Comparison of ENCODE assay signal across 17 cellular contexts in genomic region chrX:9622128-9622527, GRCh38.
DNase-seq lines count a peak whose midpoint lies in the region; ATAC-seq lines count a peak whose summit lies in the region.
"Had no signal": no experiment of that assay in that cellular context is flagged by ENCODE, and none has a peak within 500 bp of the region (broad histone marks: within the 10 kb centered on the region; RNA-seq: fewer than 3 reads in every experiment).

No MANE protein-coding gene starts in this region.

- H3K27me3 Mint-ChIP-seq in activated CD4-positive, alpha-beta T cell treated with anti-CD3 and anti-CD28 coated beads for 36 hours = no peaks in the 10 kb centered on the region
- no peaks in the 10 kb centered on the region for H3K27me3 Mint-ChIP-seq in activated naive CD4-positive, alpha-beta T cell treated with anti-CD3 and anti-CD28 coated beads for 36 hours (ENCODE audit: low read depth)
- no peaks in the 10 kb centered on the region for H3K27me3 Mint-ChIP-seq in activated T-helper 17 cell treated with anti-CD3 and anti-CD28 coated beads, Interleukin-2, amount 50 U/mL, for 72 hours
- H3K27me3 Mint-ChIP-seq: CD4-positive, alpha-beta T cell had no signal

- H3K4me3 Mint-ChIP-seq in activated CD4-positive, alpha-beta T cell treated with anti-CD3 and anti-CD28 coated beads for 36 hours = no peak overlapping the region
- no peak overlapping the region for H3K4me3 Mint-ChIP-seq in activated naive CD4-positive, alpha-beta T cell treated with anti-CD3 and anti-CD28 coated beads for 36 hours
- peak overlapping the region; percentile 22 for H3K4me3 Mint-ChIP-seq in activated T-helper 17 cell treated with anti-CD3 and anti-CD28 coated beads, Interleukin-2, amount 50 U/mL, for 72 hours
- no peak overlapping the region for H3K4me3 Mint-ChIP-seq in stimulated activated effector memory CD8-positive, alpha-beta T cell treated with anti-CD3 and anti-CD28 coated beads, Interleukin-12 subunit alpha, Interleukin-12 subunit beta, amount 100 ng/mL, for 72 hours
- H3K4me3 Mint-ChIP-seq: CD4-positive, alpha-beta T cell; H9 had no signal

- H3K36me3 Mint-ChIP-seq in activated CD4-positive, alpha-beta T cell treated with anti-CD3 and anti-CD28 coated beads for 36 hours (ENCODE audit: low read depth) = peaks cover 5% of the 10 kb centered on the region
- peaks cover 9% of the 10 kb centered on the region for H3K36me3 Mint-ChIP-seq in activated naive CD4-positive, alpha-beta T cell treated with anti-CD3 and anti-CD28 coated beads for 36 hours (ENCODE audit: low read depth)
- peaks cover 6% of the 10 kb centered on the region for H3K36me3 Mint-ChIP-seq in activated T-helper 17 cell treated with anti-CD3 and anti-CD28 coated beads, Interleukin-2, amount 50 U/mL, for 72 hours (ENCODE audit: low read depth)
- peaks cover 5% of the 10 kb centered on the region for H3K36me3 Mint-ChIP-seq in stimulated activated effector memory CD8-positive, alpha-beta T cell treated with anti-CD3 and anti-CD28 coated beads, Interleukin-12 subunit alpha, Interleukin-12 subunit beta, amount 100 ng/mL, for 72 hours

- peak; percentile 69 for ATAC-seq in activated CD4-positive, alpha-beta T cell treated with anti-CD3 and anti-CD28 coated beads for 36 hours
- ATAC-seq in activated T-helper 17 cell treated with anti-CD3 and anti-CD28 coated beads, Interleukin-2, amount 50 U/mL, for 72 hours (replicated peaks) = peak; percentile 92
- peak; percentile 55 for ATAC-seq in stimulated activated effector memory CD8-positive, alpha-beta T cell treated with anti-CD3 and anti-CD28 coated beads, Interleukin-12 subunit alpha, Interleukin-12 subunit beta, amount 100 ng/mL, for 72 hours
- no peak for ATAC-seq in HG02884 (IDR thresholded peaks at IDR 0.05; ENCODE audit: unreplicated experiment)
- no peak for ATAC-seq in GM19328 (IDR thresholded peaks at IDR 0.05; ENCODE audit: unreplicated experiment)

- H3K9me3 Mint-ChIP-seq in activated CD4-positive, alpha-beta T cell treated with anti-CD3 and anti-CD28 coated beads for 36 hours (ENCODE audit: low read depth) = no peaks in the 10 kb centered on the region
- no peaks in the 10 kb centered on the region for H3K9me3 Mint-ChIP-seq in activated naive CD4-positive, alpha-beta T cell treated with anti-CD3 and anti-CD28 coated beads for 36 hours
- H3K9me3 Mint-ChIP-seq in activated T-helper 17 cell treated with anti-CD3 and anti-CD28 coated beads, Interleukin-2, amount 50 U/mL, for 72 hours = no peaks in the 10 kb centered on the region
- no peaks in the 10 kb centered on the region for H3K9me3 Mint-ChIP-seq in stimulated activated effector memory CD8-positive, alpha-beta T cell treated with anti-CD3 and anti-CD28 coated beads, Interleukin-12 subunit alpha, Interleukin-12 subunit beta, amount 100 ng/mL, for 72 hours
- H3K9me3 Mint-ChIP-seq: CD4-positive, alpha-beta T cell had no signal

- CTCF ChIA-PET in activated CD4-positive, alpha-beta T cell treated with anti-CD3 and anti-CD28 coated beads for 36 hours (lab: Charles Lee) = no interaction called here
- CTCF ChIA-PET in activated naive CD4-positive, alpha-beta T cell treated with anti-CD3 and anti-CD28 coated beads for 36 hours (lab: Charles Lee) = no interaction called here

- H3K4me1 Mint-ChIP-seq in activated CD4-positive, alpha-beta T cell treated with anti-CD3 and anti-CD28 coated beads for 36 hours = peaks cover 45% of the 10 kb centered on the region
- peaks cover 49% of the 10 kb centered on the region for H3K4me1 Mint-ChIP-seq in activated naive CD4-positive, alpha-beta T cell treated with anti-CD3 and anti-CD28 coated beads for 36 hours (ENCODE audit: low read depth)
- H3K4me1 Mint-ChIP-seq in activated T-helper 17 cell treated with anti-CD3 and anti-CD28 coated beads, Interleukin-2, amount 50 U/mL, for 72 hours = peaks cover 6% of the 10 kb centered on the region
- peaks cover 36% of the 10 kb centered on the region for H3K4me1 Mint-ChIP-seq in stimulated activated effector memory CD8-positive, alpha-beta T cell treated with anti-CD3 and anti-CD28 coated beads, Interleukin-12 subunit alpha, Interleukin-12 subunit beta, amount 100 ng/mL, for 72 hours

- peak; percentile 29 for DNase-seq in activated CD4-positive, alpha-beta T cell treated with anti-CD3 and anti-CD28 coated beads for 36 hours
- no peak for DNase-seq in activated CD4-positive, alpha-beta T cell treated with anti-CD3 and anti-CD28 coated beads, Interleukin-2, amount 50 U/mL, for 4 hours
- DNase-seq in activated naive CD4-positive, alpha-beta T cell treated with anti-CD3 and anti-CD28 coated beads for 36 hours = peak; percentile 16
- no peak for DNase-seq in activated naive CD4-positive, alpha-beta T cell treated with anti-CD3 and anti-CD28 coated beads, Interleukin-2, amount 50 U/mL, for 16 hours
- DNase-seq in stimulated activated effector memory CD8-positive, alpha-beta T cell treated with anti-CD3 and anti-CD28 coated beads, Interleukin-12 subunit alpha, Interleukin-12 subunit beta, amount 100 ng/mL, for 72 hours (ENCODE audit: low spot score in 2 of 2) = no peak
- DNase-seq: 8988T; BE2C; CD4-positive, alpha-beta T cell; DMS53; H9; NCI-H1048; NCI-H1436 treated with DMSO at 0.1 percent for 48 hours; NCI-H2081; NCI-H748 treated with DMSO at 0.1 percent for 48 hours had no signal

- POLR2A ChIA-PET in activated CD4-positive, alpha-beta T cell treated with anti-CD3 and anti-CD28 coated beads for 36 hours (lab: Charles Lee) = interaction anchor here (0.7 kb wide), 1 partner anchor 39 kb away, joined by 4 read pairs; no protein-coding TSS in a partner anchor

- no peak overlapping the region for H3K27ac Mint-ChIP-seq in activated CD4-positive, alpha-beta T cell treated with anti-CD3 and anti-CD28 coated beads for 36 hours
- H3K27ac Mint-ChIP-seq in activated naive CD4-positive, alpha-beta T cell treated with anti-CD3 and anti-CD28 coated beads for 36 hours = no peak overlapping the region
- H3K27ac Mint-ChIP-seq in activated T-helper 17 cell treated with anti-CD3 and anti-CD28 coated beads, Interleukin-2, amount 50 U/mL, for 72 hours = no peak overlapping the region
- no peak overlapping the region for H3K27ac Mint-ChIP-seq in stimulated activated effector memory CD8-positive, alpha-beta T cell treated with anti-CD3 and anti-CD28 coated beads, Interleukin-12 subunit alpha, Interleukin-12 subunit beta, amount 100 ng/mL, for 72 hours
- H3K27ac Mint-ChIP-seq: CD4-positive, alpha-beta T cell; H9 had no signal

- intact Hi-C loops in activated CD4-positive, alpha-beta T cell treated with anti-CD3 and anti-CD28 coated beads for 36 hours (cut with DNase I, micrococcal nuclease) = no loop called here
- intact Hi-C loops in activated naive CD4-positive, alpha-beta T cell treated with anti-CD3 and anti-CD28 coated beads for 36 hours (cut with micrococcal nuclease) = no loop called here

Comparison
In these comparisons a context has a peak if more than half of its experiments do, and no peak if none do; other contexts are left out.
1. DNase-seq: peak in activated CD4-positive, alpha-beta T cell treated with anti-CD3 and anti-CD28 coated beads for 36 hours (single experiment) and activated naive CD4-positive, alpha-beta T cell treated with anti-CD3 and anti-CD28 coated beads for 36 hours (single experiment); none in activated CD4-positive, alpha-beta T cell treated with anti-CD3 and anti-CD28 coated beads, Interleukin-2, amount 50 U/mL, for 4 hours (0 of 2), activated naive CD4-positive, alpha-beta T cell treated with anti-CD3 and anti-CD28 coated beads, Interleukin-2, amount 50 U/mL, for 16 hours (single experiment) and stimulated activated effector memory CD8-positive, alpha-beta T cell treated with anti-CD3 and anti-CD28 coated beads, Interleukin-12 subunit alpha, Interleukin-12 subunit beta, amount 100 ng/mL, for 72 hours (0 of 2).
2. ATAC-seq: peak in activated CD4-positive, alpha-beta T cell treated with anti-CD3 and anti-CD28 coated beads for 36 hours (single experiment), activated T-helper 17 cell treated with anti-CD3 and anti-CD28 coated beads, Interleukin-2, amount 50 U/mL, for 72 hours (single experiment) and stimulated activated effector memory CD8-positive, alpha-beta T cell treated with anti-CD3 and anti-CD28 coated beads, Interleukin-12 subunit alpha, Interleukin-12 subunit beta, amount 100 ng/mL, for 72 hours (single experiment); none in HG02884 (single experiment) and GM19328 (single experiment).